ENCODE assay signal across 24 cellular contexts in the genomic region with DNA sequence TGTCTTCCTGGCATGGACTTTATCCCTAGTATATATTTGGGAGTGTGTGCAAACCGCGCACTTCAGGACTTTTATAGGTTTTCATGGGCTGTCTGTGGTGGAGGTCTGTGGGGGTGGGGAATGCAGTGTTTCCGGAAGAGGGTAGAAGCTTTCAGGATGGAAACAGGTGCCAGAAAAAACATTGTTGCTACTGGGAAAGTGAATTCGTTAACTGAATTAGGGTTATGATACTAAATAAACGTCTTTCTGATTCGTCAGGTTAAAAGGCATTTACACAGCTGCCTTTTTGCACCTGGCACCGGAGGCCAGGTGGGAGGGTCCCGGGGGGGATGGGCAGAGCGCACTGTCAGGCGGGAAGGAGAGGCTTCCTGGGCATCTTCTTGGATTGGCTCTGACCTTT.
DNase-seq lines count a peak whose midpoint lies in the region; ATAC-seq and TF ChIP-seq lines count a peak whose summit lies in the region.
"Had no signal": no experiment of that assay in that cellular context is flagged by ENCODE, and none has a peak within 500 bp of the region (broad histone marks: within the 10 kb centered on the region; RNA-seq: fewer than 3 reads in every experiment).

No MANE protein-coding gene starts in this region.

- no peak overlapping the region for H2AFZ ChIP-seq in osteoblast (ENCODE audit: low read length)

- DNase-seq in NCI-H1092 (lab: John Stamatoyannopoulos, UW) (peak; percentile 67), NCI-H2029 treated with DMSO at 0.1 percent for 48 hours (lab: John Stamatoyannopoulos, UW) (peak; percentile 66), NCI-H774 (lab: John Stamatoyannopoulos, UW) (peak; percentile 91), osteoblast (ENCODE audit: insufficient read length, low spot score, missing footprints) (peak; percentile 83), Ammon's horn (ENCODE audit: low spot score) (no peak)
- DNase-seq in naive thymus-derived CD4-positive, alpha-beta T cell = no peak
- DNase-seq: activated CD4-positive, alpha-beta T cell treated with anti-CD3 and anti-CD28 coated beads, Interleukin-2, amount 50 U/mL, for 48 hours; activated naive CD8-positive, alpha-beta T cell treated with anti-CD3 and anti-CD28 coated beads, Interleukin-2, amount 10 ng/mL, durations not matched to agents 7 days and 5 days; activated T-cell treated with anti-CD3 and anti-CD28 coated beads, Interleukin-2, amount 50 U/mL, for 48 hours; AML-193; body of pancreas; Calu3; cortex of kidney; hippocampal formation; islet precursor cell; mammary epithelial cell; natural killer cell; NCI-H2227 treated with DMSO at 0.1 percent for 48 hours; Right ventricle myocardium superior; stimulated activated CD4-positive, alpha-beta T cell treated with anti-CD3 and anti-CD28 coated beads, Interleukin-4, amount 100 ng/mL, for 4 hours; T-cell had no signal

- H3K27ac ChIP-seq in osteoblast (ENCODE audit: low read depth, low read length) = no peak overlapping the region
- no peak overlapping the region for H3K27ac ChIP-seq in naive thymus-derived CD4-positive, alpha-beta T cell (ENCODE audit: low read depth, low read length)
- H3K27ac ChIP-seq: body of pancreas had no signal

- no peaks in the 10 kb centered on the region for H3K9me3 ChIP-seq in osteoblast (ENCODE audit: low read depth, low read length)
- no peaks in the 10 kb centered on the region for H3K9me3 ChIP-seq in naive thymus-derived CD4-positive, alpha-beta T cell (ENCODE audit: control insufficient read depth in 2 of 3, low read length in 3 of 3)
- H3K9me3 ChIP-seq: body of pancreas had no signal

- no peaks in the 10 kb centered on the region for H3K27me3 ChIP-seq in osteoblast (ENCODE audit: insufficient read depth, low read length)
- H3K27me3 ChIP-seq in naive thymus-derived CD4-positive, alpha-beta T cell (ENCODE audit: control insufficient read depth in 2 of 2, insufficient read depth in 2 of 2, low read length in 2 of 2) = no peaks in the 10 kb centered on the region
- H3K27me3 ChIP-seq: body of pancreas had no signal

- no peaks in the 10 kb centered on the region for H3K27me3 Mint-ChIP-seq in naive thymus-derived CD4-positive, alpha-beta T cell
- H3K27me3 Mint-ChIP-seq: activated naive CD8-positive, alpha-beta T cell treated with anti-CD3 and anti-CD28 coated beads, Interleukin-2, amount 10 ng/mL, durations not matched to agents 7 days and 5 days; T-cell had no signal

- H4K20me1 ChIP-seq in osteoblast (ENCODE audit: insufficient read depth, low read length) = no peaks in the 10 kb centered on the region

- peaks cover 7 to 28% (median 15%) of the 10 kb centered on the region in 5 donors for H3K36me3 Mint-ChIP-seq in naive thymus-derived CD4-positive, alpha-beta T cell

- peaks cover 0 to 2% (median 0%) of the 10 kb centered on the region in 11 donors for H3K9me3 Mint-ChIP-seq in naive thymus-derived CD4-positive, alpha-beta T cell
- H3K9me3 Mint-ChIP-seq: activated naive CD8-positive, alpha-beta T cell treated with anti-CD3 and anti-CD28 coated beads, Interleukin-2, amount 10 ng/mL, durations not matched to agents 7 days and 5 days; natural killer cell; T-cell had no signal

- no peak overlapping the region for H3K4me3 Mint-ChIP-seq in naive thymus-derived CD4-positive, alpha-beta T cell
- H3K4me3 Mint-ChIP-seq: activated naive CD8-positive, alpha-beta T cell treated with anti-CD3 and anti-CD28 coated beads, Interleukin-2, amount 10 ng/mL, durations not matched to agents 7 days and 5 days; natural killer cell; T-cell had no signal

- CTCF ChIA-PET in naive thymus-derived CD4-positive, alpha-beta T cell (lab: Charles Lee) = no interaction called here

- no peaks in the 10 kb centered on the region for H3K36me3 ChIP-seq in osteoblast (ENCODE audit: insufficient read depth, low read length)
- H3K36me3 ChIP-seq in naive thymus-derived CD4-positive, alpha-beta T cell (ENCODE audit: control insufficient read depth in 2 of 3, insufficient read depth in 3 of 3, low read length in 3 of 3) = peaks cover 0 to 7% (median 0%) of the 10 kb centered on the region in 3 experiments

- POLR2A ChIA-PET in naive thymus-derived CD4-positive, alpha-beta T cell (lab: Charles Lee) = no interaction called here

- no peak overlapping the region for H3K27ac Mint-ChIP-seq in naive thymus-derived CD4-positive, alpha-beta T cell
- H3K27ac Mint-ChIP-seq: activated naive CD8-positive, alpha-beta T cell treated with anti-CD3 and anti-CD28 coated beads, Interleukin-2, amount 10 ng/mL, durations not matched to agents 7 days and 5 days; progenitor cell of endocrine pancreas; T-cell had no signal

- peaks cover 2% of the 10 kb centered on the region for H3K79me2 ChIP-seq in osteoblast (ENCODE audit: insufficient read depth, low read length)

- H3K4me1 ChIP-seq in osteoblast (ENCODE audit: insufficient read depth, low read length) = no peaks in the 10 kb centered on the region
- H3K4me1 ChIP-seq in naive thymus-derived CD4-positive, alpha-beta T cell (ENCODE audit: control insufficient read depth in 2 of 2, insufficient read depth in 2 of 2, low read length in 2 of 2) = peaks cover 0 to 6% of the 10 kb centered on the region in 2 donors

- no peak for TF ChIP-seq CTCF in osteoblast (IDR thresholded peaks at IDR 0.05; ENCODE audit: extremely low read depth, low read depth, low read length)

- H3K4me3 ChIP-seq in osteoblast (ENCODE audit: insufficient read depth, low read length) = no peak overlapping the region
- no peak overlapping the region for H3K4me3 ChIP-seq in naive thymus-derived CD4-positive, alpha-beta T cell (ENCODE audit: low read length)
- H3K4me3 ChIP-seq: body of pancreas, skin epidermis had no signal

- no peak overlapping the region for H3K4me2 ChIP-seq in osteoblast (ENCODE audit: insufficient read depth, low read length)

- peaks cover 4 to 46% (median 28%) of the 10 kb centered on the region in 7 donors for H3K4me1 Mint-ChIP-seq in naive thymus-derived CD4-positive, alpha-beta T cell

- ATAC-seq in naive thymus-derived CD4-positive, alpha-beta T cell = no peak
- no peak for ATAC-seq in HG02759 (IDR thresholded peaks at IDR 0.05; ENCODE audit: unreplicated experiment)
- ATAC-seq: body of pancreas, natural killer cell, T-cell had no signal

- intact Hi-C loops in naive thymus-derived CD4-positive, alpha-beta T cell (cut with micrococcal nuclease) = no loop called here

Comparison
In these comparisons a context has a peak if more than half of its experiments do, and no peak if none do; other contexts are left out.
1. DNase-seq: peak in NCI-H1092 (single experiment), NCI-H2029 treated with DMSO at 0.1 percent for 48 hours (single experiment), NCI-H774 (single experiment) and osteoblast (single experiment); none in naive thymus-derived CD4-positive, alpha-beta T cell (0 of 9) and Ammon's horn (single experiment).